Comparison of ENCODE assay signal across 24 cellular contexts in the genomic region with DNA sequence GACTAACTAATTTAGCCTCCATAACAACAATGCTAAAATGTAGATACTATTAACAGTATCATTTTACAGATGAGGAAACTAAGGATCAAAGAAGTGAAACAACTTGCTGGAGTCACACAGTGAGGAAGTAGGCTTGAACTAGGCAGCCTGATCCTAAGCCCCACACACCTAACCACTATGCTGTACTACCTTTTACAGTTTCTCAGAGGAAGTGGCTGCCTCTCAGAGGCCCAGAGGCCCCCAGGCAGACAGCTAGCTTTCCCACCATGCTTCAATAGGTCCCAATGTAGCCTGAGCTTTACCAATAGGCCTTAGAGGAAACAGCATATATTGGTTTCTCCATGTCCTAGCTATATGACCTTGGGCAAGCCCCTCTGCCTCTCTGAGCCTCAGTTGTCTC.
"Had no signal": no experiment of that assay in that cellular context is flagged by ENCODE, and none has a peak within 500 bp of the region (broad histone marks: within the 10 kb centered on the region; RNA-seq: fewer than 3 reads in every experiment).

No MANE protein-coding gene starts in this region.

- H3K27me3 ChIP-seq: gastrocnemius medialis, neutrophil, right lobe of liver, upper lobe of left lung had no signal

- H3K36me3 ChIP-seq: gastrocnemius medialis, neutrophil, pancreas, right lobe of liver, thoracic aorta, tibial nerve, upper lobe of left lung had no signal

- H3K9me3 ChIP-seq: gastrocnemius medialis, mucosa of descending colon, neutrophil, pancreas, right lobe of liver, thoracic aorta, tibial nerve, upper lobe of left lung had no signal

- ATAC-seq: esophagus mucosa; gastrocnemius medialis; left lobe of liver; mucosa of descending colon; natural killer cell treated with Interleukin-12 subunit alpha and Interleukin-12 subunit beta and Interleukin-15 and Interleukin-18, amount 100 ng/mL, for 72 hours; pancreas; right lobe of liver; stimulated activated naive B cell treated with anti-CD40 and anti-IgM and Interleukin-4, amounts not matched to agents 10 μg/mL and 1 μg/mL and 100 μg/mL, for 72 hours had no signal

- H3K4me1 ChIP-seq: gastrocnemius medialis, pancreas, right lobe of liver, tibial nerve had no signal

- DNase-seq: dorsolateral prefrontal cortex; effector CD8-positive, alpha-beta T cell; endodermal cell; foreskin fibroblast; gastrocnemius medialis; kidney; mucosa of descending colon; naive B cell; pancreas; right lobe of liver; small intestine; stimulated activated CD4-positive, alpha-beta T cell treated with anti-CD3 and anti-CD28 coated beads, Interleukin-15, amount 100 ng/mL, for 24 hours; stimulated activated CD4-positive, alpha-beta T cell treated with anti-CD3 and anti-CD28 coated beads, Interleukin-2, amount 100 ng/mL, for 48 hours; stimulated activated naive B cell treated with anti-CD40 and anti-IgM and Interleukin-4, amounts not matched to agents 10 μg/mL and 1 μg/mL and 100 μg/mL, for 72 hours had no signal

- H3K4me3 ChIP-seq: dorsolateral prefrontal cortex, gastrocnemius medialis, lung, mucosa of descending colon, pancreas, right lobe of liver, thoracic aorta, tibial nerve, upper lobe of left lung had no signal

- FAIRE-seq: kidney, pancreas, small intestine, urothelium cell line had no signal

- H3K27ac ChIP-seq: dorsolateral prefrontal cortex, epithelial cell of prostate, gastrocnemius medialis, neutrophil, pancreas, right lobe of liver, thoracic aorta, tibial nerve, upper lobe of left lung had no signal
